10 cellular contexts compared by ENCODE assay signal in the genomic region with DNA sequence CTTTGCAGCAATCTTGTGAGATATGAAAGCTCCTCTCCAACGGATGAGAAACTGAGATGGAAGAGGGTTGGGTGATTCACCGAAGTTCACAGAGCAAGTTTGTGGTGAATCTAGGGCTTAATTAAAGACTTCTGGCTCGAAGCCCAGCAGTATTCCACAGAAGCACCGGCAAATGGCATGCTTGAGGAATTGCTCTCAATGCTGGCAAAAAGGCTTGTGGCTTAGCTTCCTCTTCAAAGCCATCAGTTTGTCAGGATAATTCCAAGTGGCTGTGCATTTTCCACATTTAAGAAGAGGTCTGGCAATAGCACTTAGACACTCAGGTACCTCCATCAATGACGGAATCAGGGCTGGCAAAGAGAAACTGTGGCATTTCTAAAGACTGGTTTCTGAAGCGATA.
DNase-seq lines count a peak whose midpoint lies in the region; ATAC-seq and TF ChIP-seq lines count a peak whose summit lies in the region.
"Had no signal": no experiment of that assay in that cellular context is flagged by ENCODE, and none has a peak within 500 bp of the region (broad histone marks: within the 10 kb centered on the region; RNA-seq: fewer than 3 reads in every experiment).

No MANE protein-coding gene starts in this region.

- H3K9me3 ChIP-seq in IMR-90 (ENCODE audit: control insufficient read depth, insufficient read depth, low read length) (no peaks in the 10 kb centered on the region; the same call in 1 of the 2 replicates), SJCRH30 (replicated peaks) (no peaks in the 10 kb centered on the region)

- no peak overlapping the region for H2BK20ac ChIP-seq in IMR-90 (ENCODE audit: low read depth, low read length)

- no peak overlapping the region for H2AK5ac ChIP-seq in IMR-90 (ENCODE audit: low read depth, low read length)

- no peak overlapping the region for H2BK120ac ChIP-seq in IMR-90 (ENCODE audit: low read depth, low read length)

- dilution Hi-C loops in IMR-90 (cut with HindIII; ENCODE audit: low sequenced_read_pairs, unreplicated experiment) = no loop called here

- no peaks in the 10 kb centered on the region for H3K79me1 ChIP-seq in IMR-90 (ENCODE audit: low read depth in 1 of 2, low read length in 2 of 2)

- H3K23ac ChIP-seq in IMR-90 (ENCODE audit: low read depth, low read length) = no peak overlapping the region

- H3K14ac ChIP-seq in IMR-90 (replicated peaks; ENCODE audit: low read depth, low read length) = no peak overlapping the region

- no peaks in the 10 kb centered on the region for H3K9me1 ChIP-seq in IMR-90 (ENCODE audit: insufficient read depth, low read length)

- DNase-seq in BJ (ENCODE audit: low read depth) (peak; percentile 74), IMR-90 (peak; percentile 94), SJCRH30 (peak; percentile 53 to 76), foreskin keratinocyte (peak; percentile 51 to 71), T-cell (no peak), SIG-M5 treated with dmso at 0.1 percent for 504 hours (lab: John Stamatoyannopoulos, UW; ENCODE audit: unreplicated experiment) (no peak), SKM-1 treated with dmso at 0.1 percent for 144 hours (lab: John Stamatoyannopoulos, UW; ENCODE audit: unreplicated experiment) (no peak)
- DNase-seq: cortex of kidney, KBM-7 had no signal

- H3K4me3 ChIP-seq in BJ (ENCODE audit: low read depth, low read length) (no peak overlapping the region), IMR-90 (ENCODE audit: insufficient read depth, low read depth, low read length) (no peak overlapping the region), SJCRH30 (no peak overlapping the region)

- no peak overlapping the region for H4K8ac ChIP-seq in IMR-90 (ENCODE audit: low read depth in 2 of 2, low read length in 2 of 2)

- no peak overlapping the region for H2BK5ac ChIP-seq in IMR-90 (ENCODE audit: low read depth, low read length, poor library complexity, severe bottlenecking)

- no peaks in the 10 kb centered on the region for H3K36me3 ChIP-seq in BJ (ENCODE audit: control insufficient read depth, insufficient read depth, low read length)
- H3K36me3 ChIP-seq in IMR-90 (ENCODE audit: control insufficient read depth, insufficient read depth, low read length) = no peaks in the 10 kb centered on the region
- H3K36me3 ChIP-seq in SJCRH30 = no peaks in the 10 kb centered on the region

- in situ Hi-C loops in IMR-90 (cut with MboI; ENCODE audit: low sequenced_read_pairs) = no loop called here

- peaks cover 2% of the 10 kb centered on the region for H3K27me3 ChIP-seq in BJ (ENCODE audit: control insufficient read depth, insufficient read depth, low read length)
- no peaks in the 10 kb centered on the region; the same call in 1 of the 2 replicates for H3K27me3 ChIP-seq in IMR-90 (ENCODE audit: control insufficient read depth, insufficient read depth, low read length)
- H3K27me3 ChIP-seq in SJCRH30 = no peaks in the 10 kb centered on the region
- peaks cover 25% of the 10 kb centered on the region for H3K27me3 ChIP-seq in foreskin keratinocyte

- intact Hi-C loops in IMR-90 (cut with micrococcal nuclease) = no loop called here

- no peak overlapping the region for H3K27ac Mint-ChIP-seq in T-cell

- H3K27ac ChIP-seq in IMR-90 (ENCODE audit: insufficient read depth, low read length) (no peak overlapping the region), SJCRH30 (no peak overlapping the region), foreskin keratinocyte (no peak overlapping the region)

- CTCF ChIA-PET in BJ (lab: Yijun Ruan, JAX) (interaction anchor here (1.1 to 2.0 kb wide), 4 partner anchors 17 to 224 kb away, joined by 3 to 9 read pairs (median 6); a partner anchor contains a TSS), IMR-90 (lab: Yijun Ruan, JAX) (interaction anchor here (0.6 to 1.0 kb wide), 4 partner anchors 14 to 1444 kb away, joined by 3 to 5 read pairs (median 4); no protein-coding TSS in a partner anchor), T-cell (lab: Charles Lee) (interaction anchor here in 1 of 2 donors (0.5 kb wide), 1 partner anchor 125 kb away, joined by 4 read pairs; no protein-coding TSS in a partner anchor)

- no peak overlapping the region for H4K5ac ChIP-seq in IMR-90 (ENCODE audit: low read depth, low read length)

- no peak overlapping the region for H2AK9ac ChIP-seq in IMR-90 (replicated peaks; ENCODE audit: low read depth, low read length, poor library complexity)

- H3K4me1 ChIP-seq in IMR-90 (ENCODE audit: control insufficient read depth, insufficient read depth, low read length) (no peaks in the 10 kb centered on the region; the same call in 1 of the 2 replicates), SJCRH30 (peaks cover 5% of the 10 kb centered on the region), foreskin keratinocyte (no peaks in the 10 kb centered on the region)

- no peak overlapping the region for H3K18ac ChIP-seq in IMR-90 (ENCODE audit: low read depth, low read length)

- H3K56ac ChIP-seq in IMR-90 (ENCODE audit: extremely low read depth, insufficient read depth, low read length) = no peak overlapping the region

- H3K4me1 Mint-ChIP-seq in T-cell = no peaks in the 10 kb centered on the region

- H4K20me1 ChIP-seq in IMR-90 (ENCODE audit: insufficient read depth, low read length) = no peaks in the 10 kb centered on the region

- H4K91ac ChIP-seq in IMR-90 (ENCODE audit: insufficient read depth, low read depth, low read length) = no peak overlapping the region

- H3K9me3 Mint-ChIP-seq in T-cell = peaks cover 9 to 17% (median 9%) of the 10 kb centered on the region in 3 donors

- no peak overlapping the region for H3K4me3 Mint-ChIP-seq in T-cell

- peak; percentile 95 for ATAC-seq in IMR-90 (ENCODE audit: low read depth)
- ATAC-seq in foreskin keratinocyte = no peak
- no peak for ATAC-seq in T-cell (replicated peaks in 1 of 4)
- ATAC-seq in HG02840 (IDR thresholded peaks at IDR 0.05; ENCODE audit: low FRiP score, unreplicated experiment) = no peak

- 0 out of 2 replicates have a peak, but pooled peaks have one; percentile 17 for TF ChIP-seq RAD21 in IMR-90 (IDR thresholded peaks at IDR 0.05; ENCODE audit: low read length)

- H3K27me3 Mint-ChIP-seq in T-cell = peaks cover 20 to 24% of the 10 kb centered on the region in 2 donors

- no TSS peak for BruUV-seq in IMR-90 (replicated peaks; lab: Mats Ljungman, UMichigan)

- H2BK15ac ChIP-seq in IMR-90 (ENCODE audit: low read depth, low read length) = no peak overlapping the region

- TF ChIP-seq POLR2A in IMR-90 (IDR thresholded peaks at IDR 0.05; ENCODE audit: low read depth, low read length) = no peak

- TF ChIP-seq CTCF in BJ (IDR thresholded peaks at IDR 0.05; ENCODE audit: insufficient read depth, low read depth, low read length) (no peak), IMR-90 (conservative IDR thresholded peaks at IDR 0.05; ENCODE audit: low read depth, low read length) (no peak), foreskin keratinocyte (conservative IDR thresholded peaks at IDR 0.05) (no peak)

- WGBS in IMR-90 (ENCODE audit: extremely low coverage in 2 of 2, insufficient read length in 1 of 2), 2 experiments = 0% methylated on average over 4 of the region's 6 CpGs; no CpG with 5 or more reads in 1 of the 2 experiments

- H2AFZ ChIP-seq in IMR-90 (replicated peaks; ENCODE audit: low read length, poor library complexity) = no peak overlapping the region

- peak overlapping the region; percentile 24; the same call in 1 of the 2 replicates for H3K4me2 ChIP-seq in IMR-90 (ENCODE audit: low read depth, low read length)

- POLR2A ChIA-PET in BJ (lab: Charles Lee) (no interaction called here), IMR-90 (lab: Charles Lee; ENCODE audit: unreplicated experiment) (interaction anchor here (0.6 kb wide), 3 partner anchors 11 to 20 kb away, joined by 3 to 12 read pairs (median 3); no protein-coding TSS in a partner anchor), T-cell (lab: Charles Lee) (no interaction called here)

- no peak overlapping the region for H3K4ac ChIP-seq in IMR-90 (ENCODE audit: low read depth, low read length)

- H3K36me3 Mint-ChIP-seq in T-cell = no peaks in the 10 kb centered on the region

- no peak overlapping the region for H3K9ac ChIP-seq in IMR-90 (ENCODE audit: low read depth, low read length)

TF ChIP-seq in IMR-90, 13 proteins besides CTCF, POLR2A, EP300 and RAD21:
- TF ChIP-seq MAFK (IDR thresholded peaks at IDR 0.05; ENCODE audit: low read depth, low read length) = no peak
- TF ChIP-seq, protein P1, sequence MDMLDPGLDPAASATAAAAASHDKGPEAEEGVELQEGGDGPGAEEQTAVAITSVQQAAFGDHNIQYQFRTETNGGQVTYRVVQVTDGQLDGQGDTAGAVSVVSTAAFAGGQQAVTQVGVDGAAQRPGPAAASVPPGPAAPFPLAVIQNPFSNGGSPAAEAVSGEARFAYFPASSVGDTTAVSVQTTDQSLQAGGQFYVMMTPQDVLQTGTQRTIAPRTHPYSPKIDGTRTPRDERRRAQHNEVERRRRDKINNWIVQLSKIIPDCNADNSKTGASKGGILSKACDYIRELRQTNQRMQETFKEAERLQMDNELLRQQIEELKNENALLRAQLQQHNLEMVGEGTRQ (IDR thresholded peaks at IDR 0.05; ENCODE audit: low read depth, low read length) = no peak
- TF ChIP-seq MXI1 (IDR thresholded peaks at IDR 0.05; ENCODE audit: borderline replicate concordance, low read depth, low read length) = no peak
- TF ChIP-seq BHLHE40 (IDR thresholded peaks at IDR 0.05; ENCODE audit: low read depth, low read length) = no peak
- TF ChIP-seq CEBPB (IDR thresholded peaks at IDR 0.05; ENCODE audit: low read depth, low read length) = no peak
- TF ChIP-seq RFX5 (IDR thresholded peaks at IDR 0.05; ENCODE audit: low read depth, low read length) = no peak
- TF ChIP-seq FOS (IDR thresholded peaks at IDR 0.05; ENCODE audit: low read depth, low read length) = peak; percentile 44; the same call in 1 of the 2 replicates

Comparison
In these comparisons a context has a peak if more than half of its experiments do, and no peak if none do; other contexts are left out.
1. DNase-seq: peak in BJ (single experiment), IMR-90 (single experiment), SJCRH30 (2 of 2) and foreskin keratinocyte (2 of 2); none in T-cell (0 of 34), SIG-M5 treated with dmso at 0.1 percent for 504 hours (single experiment) and SKM-1 treated with dmso at 0.1 percent for 144 hours (single experiment).